ENCODE assay signal across 8 cellular contexts in the genomic region with DNA sequence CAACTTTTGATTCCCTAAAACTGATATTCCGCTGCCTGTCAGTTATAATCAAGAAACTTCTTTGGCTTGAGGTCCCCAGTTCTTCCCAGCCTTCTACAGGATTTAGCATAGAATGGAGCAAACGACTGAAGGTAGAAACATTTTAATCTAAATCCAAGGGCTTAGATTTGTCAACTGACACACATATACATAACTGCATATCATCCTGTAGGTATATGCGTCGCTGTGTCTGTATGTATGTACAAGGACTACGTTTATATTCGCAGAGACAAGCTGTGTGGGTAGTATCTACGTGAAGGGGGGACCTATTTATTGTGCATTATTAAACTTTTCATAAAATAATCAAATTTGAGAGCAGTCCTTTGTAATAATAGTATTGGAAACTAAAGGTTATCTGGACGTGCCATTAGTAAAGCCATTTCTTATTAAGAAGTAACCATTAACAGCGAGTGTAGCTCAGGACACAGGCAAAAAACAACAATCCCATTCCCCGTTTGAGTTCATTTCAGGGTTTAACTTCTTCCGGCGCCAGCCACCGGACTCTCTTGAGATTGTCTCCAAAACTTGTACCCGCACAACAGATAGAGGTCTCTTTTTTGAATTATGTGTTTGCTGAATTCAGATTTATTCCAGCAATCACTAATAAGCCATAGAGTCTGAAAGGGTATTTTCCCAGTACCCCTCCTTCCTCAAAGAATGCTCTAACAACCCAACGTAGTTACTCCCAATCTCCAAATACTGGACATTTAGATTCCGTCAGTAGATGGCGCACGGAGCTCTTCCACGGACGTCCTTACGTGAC. TPM values are rescaled to one million over a fixed set of nuclear protein-coding genes. Genes with fewer than 3 reads are reported as not detected.
DNase-seq lines count a peak whose midpoint lies in the region; ATAC-seq, FAIRE-seq and TF ChIP-seq lines count a peak whose summit lies in the region.

No MANE protein-coding gene starts in this region.

- H3K4me1 ChIP-seq in kidney (ENCODE audit: control insufficient read depth in 1 of 2, insufficient read depth in 1 of 2, low read depth in 1 of 2, low read length in 2 of 2): peaks cover 0 to 6% of the 10 kb centered on the region in 2 donors

- TF ChIP-seq CTCF in kidney (IDR thresholded peaks at IDR 0.05; ENCODE audit: borderline replicate concordance, extremely low read depth, insufficient read depth): peak; percentile 76

- peak overlapping the region; percentile 98 for H3K27ac Mint-ChIP-seq in central memory CD8-positive, alpha-beta T cell (ENCODE audit: low read depth)

- intact Hi-C loops in kidney (cut with DNase I): loop anchor here (10.0 kb wide), 1 partner anchor 270 kb away; no protein-coding TSS in a partner anchor

- H3K36me3 Mint-ChIP-seq in central memory CD8-positive, alpha-beta T cell (ENCODE audit: insufficient read depth): peaks cover 32% of the 10 kb centered on the region

- H3K9me3 Mint-ChIP-seq in central memory CD8-positive, alpha-beta T cell: no peaks in the 10 kb centered on the region

- peak overlapping the region; percentile 90 for H3K4me3 Mint-ChIP-seq in central memory CD8-positive, alpha-beta T cell

- no peak overlapping the region for H3K27ac ChIP-seq in kidney (ENCODE audit: low read depth in 2 of 2, low read length in 2 of 2)

- no peaks in the 10 kb centered on the region for H3K27me3 Mint-ChIP-seq in central memory CD8-positive, alpha-beta T cell

- no peaks in the 10 kb centered on the region for H3K27me3 ChIP-seq in MG63

- H3K36me3 ChIP-seq in MG63 (peaks cover 5% of the 10 kb centered on the region), kidney (ENCODE audit: control insufficient read depth in 1 of 2, insufficient read depth in 2 of 2, low read length in 2 of 2) (no peaks in the 10 kb centered on the region)

- DNase-seq in D341Med (ENCODE audit: low spot score): peak; percentile 43
- DNase-seq in MG63: peak; percentile 56
- no peak for DNase-seq in central memory CD8-positive, alpha-beta T cell (ENCODE audit: low spot score in 2 of 2)
- DNase-seq in kidney: no peak
- DNase-seq in stimulated activated CD4-positive, alpha-beta T cell treated with anti-CD3 and anti-CD28 coated beads, Interleukin-15, amount 100 ng/mL, for 24 hours: peak; percentile 57
- DNase-seq in ecto neural progenitor cell (ENCODE audit: low spot score): no peak

- peak; percentile 26 for ATAC-seq in GM21423 (IDR thresholded peaks at IDR 0.05; ENCODE audit: unreplicated experiment)
- peak; percentile 45 for ATAC-seq in SK-N-SH treated with all-trans-retinoic acid at 6 μM for 48 hours
- ATAC-seq in central memory CD8-positive, alpha-beta T cell (replicated peaks; ENCODE audit: extremely low read depth, poor library complexity, severe bottlenecking): no peak

- H3K4me3 ChIP-seq in MG63 (peak overlapping the region; percentile 91), kidney (ENCODE audit: low read length in 2 of 2) (peak overlapping the region; percentile 81 to 94)

- peak overlapping the region; percentile 33 to 51 for H3K9ac ChIP-seq in kidney (ENCODE audit: low read length in 2 of 2)

- no peaks in the 10 kb centered on the region for H3K9me3 ChIP-seq in MG63
- H3K9me3 ChIP-seq in kidney (ENCODE audit: control insufficient read depth in 1 of 2, low read length in 2 of 2): no peaks in the 10 kb centered on the region

- FAIRE-seq in kidney (lab: Jason Lieb, UNC): no peak

- H3K4me1 Mint-ChIP-seq in central memory CD8-positive, alpha-beta T cell: peaks cover 40% of the 10 kb centered on the region

TF ChIP-seq in SK-N-SH treated with all-trans-retinoic acid at 6 μM for 48 hours, 23 proteins besides CTCF, POLR2A, EP300 and RAD21 (continues in another document):
- TF ChIP-seq ARNTL (CRISPR knock-in tag; IDR thresholded peaks at IDR 0.05; ENCODE audit: borderline replicate concordance, low read depth) (no peak), ISL1 (CRISPR knock-in tag; IDR thresholded peaks at IDR 0.05) (no peak), ZNF565 (CRISPR knock-in tag; conservative IDR thresholded peaks at IDR 0.05; ENCODE audit: low read depth) (no peak), SNAI2 (CRISPR knock-in tag; IDR thresholded peaks at IDR 0.05) (no peak), ZFP30 (CRISPR knock-in tag; IDR thresholded peaks at IDR 0.05) (no peak), BACH2 (CRISPR knock-in tag; IDR thresholded peaks at IDR 0.05; ENCODE audit: borderline replicate concordance) (no peak), PPARA (CRISPR knock-in tag; IDR thresholded peaks at IDR 0.05; ENCODE audit: borderline replicate concordance) (no peak), RARB (CRISPR knock-in tag; IDR thresholded peaks at IDR 0.05) (no peak), CSDC2 (CRISPR knock-in tag; IDR thresholded peaks at IDR 0.05) (no peak)
- TF ChIP-seq, protein P1, sequence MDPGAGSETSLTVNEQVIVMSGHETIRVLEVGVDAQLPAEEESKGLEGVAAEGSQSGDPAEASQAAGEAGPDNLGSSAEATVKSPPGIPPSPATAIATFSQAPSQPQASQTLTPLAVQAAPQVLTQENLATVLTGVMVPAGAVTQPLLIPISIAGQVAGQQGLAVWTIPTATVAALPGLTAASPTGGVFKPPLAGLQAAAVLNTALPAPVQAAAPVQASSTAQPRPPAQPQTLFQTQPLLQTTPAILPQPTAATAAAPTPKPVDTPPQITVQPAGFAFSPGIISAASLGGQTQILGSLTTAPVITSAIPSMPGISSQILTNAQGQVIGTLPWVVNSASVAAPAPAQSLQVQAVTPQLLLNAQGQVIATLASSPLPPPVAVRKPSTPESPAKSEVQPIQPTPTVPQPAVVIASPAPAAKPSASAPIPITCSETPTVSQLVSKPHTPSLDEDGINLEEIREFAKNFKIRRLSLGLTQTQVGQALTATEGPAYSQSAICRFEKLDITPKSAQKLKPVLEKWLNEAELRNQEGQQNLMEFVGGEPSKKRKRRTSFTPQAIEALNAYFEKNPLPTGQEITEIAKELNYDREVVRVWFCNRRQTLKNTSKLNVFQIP (CRISPR knock-in tag; IDR thresholded peaks at IDR 0.05; ENCODE audit: borderline replicate concordance, low read depth): no peak
- TF ChIP-seq, protein P2, sequence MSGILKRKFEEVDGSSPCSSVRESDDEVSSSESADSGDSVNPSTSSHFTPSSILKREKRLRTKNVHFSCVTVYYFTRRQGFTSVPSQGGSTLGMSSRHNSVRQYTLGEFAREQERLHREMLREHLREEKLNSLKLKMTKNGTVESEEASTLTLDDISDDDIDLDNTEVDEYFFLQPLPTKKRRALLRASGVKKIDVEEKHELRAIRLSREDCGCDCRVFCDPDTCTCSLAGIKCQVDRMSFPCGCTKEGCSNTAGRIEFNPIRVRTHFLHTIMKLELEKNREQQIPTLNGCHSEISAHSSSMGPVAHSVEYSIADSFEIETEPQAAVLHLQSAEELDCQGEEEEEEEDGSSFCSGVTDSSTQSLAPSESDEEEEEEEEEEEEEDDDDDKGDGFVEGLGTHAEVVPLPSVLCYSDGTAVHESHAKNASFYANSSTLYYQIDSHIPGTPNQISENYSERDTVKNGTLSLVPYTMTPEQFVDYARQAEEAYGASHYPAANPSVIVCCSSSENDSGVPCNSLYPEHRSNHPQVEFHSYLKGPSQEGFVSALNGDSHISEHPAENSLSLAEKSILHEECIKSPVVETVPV (CRISPR knock-in tag; IDR thresholded peaks at IDR 0.05): no peak
- TF ChIP-seq, protein P3, sequence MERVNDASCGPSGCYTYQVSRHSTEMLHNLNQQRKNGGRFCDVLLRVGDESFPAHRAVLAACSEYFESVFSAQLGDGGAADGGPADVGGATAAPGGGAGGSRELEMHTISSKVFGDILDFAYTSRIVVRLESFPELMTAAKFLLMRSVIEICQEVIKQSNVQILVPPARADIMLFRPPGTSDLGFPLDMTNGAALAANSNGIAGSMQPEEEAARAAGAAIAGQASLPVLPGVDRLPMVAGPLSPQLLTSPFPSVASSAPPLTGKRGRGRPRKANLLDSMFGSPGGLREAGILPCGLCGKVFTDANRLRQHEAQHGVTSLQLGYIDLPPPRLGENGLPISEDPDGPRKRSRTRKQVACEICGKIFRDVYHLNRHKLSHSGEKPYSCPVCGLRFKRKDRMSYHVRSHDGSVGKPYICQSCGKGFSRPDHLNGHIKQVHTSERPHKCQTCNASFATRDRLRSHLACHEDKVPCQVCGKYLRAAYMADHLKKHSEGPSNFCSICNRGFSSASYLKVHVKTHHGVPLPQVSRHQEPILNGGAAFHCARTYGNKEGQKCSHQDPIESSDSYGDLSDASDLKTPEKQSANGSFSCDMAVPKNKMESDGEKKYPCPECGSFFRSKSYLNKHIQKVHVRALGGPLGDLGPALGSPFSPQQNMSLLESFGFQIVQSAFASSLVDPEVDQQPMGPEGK (CRISPR knock-in tag; IDR thresholded peaks at IDR 0.05; ENCODE audit: borderline replicate concordance): no peak
- TF ChIP-seq, protein P4, sequence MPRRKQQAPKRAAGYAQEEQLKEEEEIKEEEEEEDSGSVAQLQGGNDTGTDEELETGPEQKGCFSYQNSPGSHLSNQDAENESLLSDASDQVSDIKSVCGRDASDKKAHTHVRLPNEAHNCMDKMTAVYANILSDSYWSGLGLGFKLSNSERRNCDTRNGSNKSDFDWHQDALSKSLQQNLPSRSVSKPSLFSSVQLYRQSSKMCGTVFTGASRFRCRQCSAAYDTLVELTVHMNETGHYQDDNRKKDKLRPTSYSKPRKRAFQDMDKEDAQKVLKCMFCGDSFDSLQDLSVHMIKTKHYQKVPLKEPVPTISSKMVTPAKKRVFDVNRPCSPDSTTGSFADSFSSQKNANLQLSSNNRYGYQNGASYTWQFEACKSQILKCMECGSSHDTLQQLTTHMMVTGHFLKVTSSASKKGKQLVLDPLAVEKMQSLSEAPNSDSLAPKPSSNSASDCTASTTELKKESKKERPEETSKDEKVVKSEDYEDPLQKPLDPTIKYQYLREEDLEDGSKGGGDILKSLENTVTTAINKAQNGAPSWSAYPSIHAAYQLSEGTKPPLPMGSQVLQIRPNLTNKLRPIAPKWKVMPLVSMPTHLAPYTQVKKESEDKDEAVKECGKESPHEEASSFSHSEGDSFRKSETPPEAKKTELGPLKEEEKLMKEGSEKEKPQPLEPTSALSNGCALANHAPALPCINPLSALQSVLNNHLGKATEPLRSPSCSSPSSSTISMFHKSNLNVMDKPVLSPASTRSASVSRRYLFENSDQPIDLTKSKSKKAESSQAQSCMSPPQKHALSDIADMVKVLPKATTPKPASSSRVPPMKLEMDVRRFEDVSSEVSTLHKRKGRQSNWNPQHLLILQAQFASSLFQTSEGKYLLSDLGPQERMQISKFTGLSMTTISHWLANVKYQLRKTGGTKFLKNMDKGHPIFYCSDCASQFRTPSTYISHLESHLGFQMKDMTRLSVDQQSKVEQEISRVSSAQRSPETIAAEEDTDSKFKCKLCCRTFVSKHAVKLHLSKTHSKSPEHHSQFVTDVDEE (CRISPR knock-in tag; IDR thresholded peaks at IDR 0.05): no peak

RNA-seq across cellular contexts. Expression of a gene that starts 2.1 kb away (rescaled TPM):
- total RNA-seq in MG63 (2014; rRNA removed; shearing (Covaris generic); ENCODE audit: low replicate concordance): 50.7 and 69.9 TPM in 2 replicates
- total RNA-seq in kidney: 19.7 TPM
- polyA plus RNA-seq in kidney (ENCODE audit: insufficient read depth, low read depth, low replicate concordance): 15.8 TPM

RNA-seq across cellular contexts. Expression of a gene that starts 59.7 kb away (rescaled TPM):
- 82.1 and 95.4 TPM in 2 replicates for total RNA-seq in MG63 (2014; rRNA removed; shearing (Covaris generic); ENCODE audit: low replicate concordance)
- 35.7 TPM for total RNA-seq in kidney
- polyA plus RNA-seq in kidney (ENCODE audit: insufficient read depth, low read depth, low replicate concordance): 12.2 TPM

Comparison
In these comparisons a context has a peak if more than half of its experiments do, and no peak if none do; other contexts are left out.
1. DNase-seq: peak in D341Med (single experiment), MG63 (single experiment) and stimulated activated CD4-positive, alpha-beta T cell treated with anti-CD3 and anti-CD28 coated beads, Interleukin-15, amount 100 ng/mL, for 24 hours (single experiment); none in central memory CD8-positive, alpha-beta T cell (0 of 2), kidney (single experiment) and ecto neural progenitor cell (single experiment).